In the genomic region with DNA sequence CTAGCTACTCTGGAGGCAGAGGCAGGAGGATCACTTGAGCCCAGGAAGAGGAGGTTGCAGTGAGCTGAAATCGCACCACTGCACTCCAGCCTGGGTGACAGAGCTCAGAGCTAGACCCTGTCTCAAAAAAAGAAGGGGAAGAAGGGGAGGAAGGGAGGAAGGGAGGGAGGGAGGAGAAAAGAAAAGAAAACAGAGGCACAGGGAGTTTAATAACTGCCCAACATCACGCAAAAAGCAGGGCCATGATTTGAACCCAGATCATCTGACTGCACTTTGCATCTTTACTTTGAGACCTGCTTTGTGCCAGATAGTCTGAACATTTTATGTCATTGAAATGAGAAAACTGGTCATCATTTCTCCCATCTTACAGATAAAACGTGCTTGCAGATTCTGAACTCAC, we compare ENCODE assay signal across 23 cellular contexts. TPM values are rescaled to one million over a fixed set of nuclear protein-coding genes. Genes with fewer than 3 reads are reported as not detected.
DNase-seq lines count a peak whose midpoint lies in the region; ATAC-seq, FAIRE-seq and TF ChIP-seq lines count a peak whose summit lies in the region.
"Had no signal": no experiment of that assay in that cellular context is flagged by ENCODE, and none has a peak within 500 bp of the region (broad histone marks: within the 10 kb centered on the region; RNA-seq: fewer than 3 reads in every experiment).

No MANE protein-coding gene starts in this region.

- no peaks in the 10 kb centered on the region for H3K27me3 ChIP-seq in stomach smooth muscle (ENCODE audit: control insufficient read depth in 1 of 2, insufficient read depth in 2 of 2, low read length in 2 of 2)

- H3K36me3 ChIP-seq in kidney (ENCODE audit: control insufficient read depth in 1 of 2, insufficient read depth in 2 of 2, low read length in 2 of 2): no peaks in the 10 kb centered on the region
- no peaks in the 10 kb centered on the region for H3K36me3 ChIP-seq in stomach smooth muscle (ENCODE audit: control insufficient read depth in 2 of 2, insufficient read depth in 2 of 2, low read length in 2 of 2)

- intact Hi-C loops in kidney (cut with DNase I): no loop called here
- intact Hi-C loops in activated T-helper 2 cell treated with anti-CD3 and anti-CD28 coated beads, Interferon-gamma antibody, Interleukin-2, Interleukin-4, amounts not matched to agents 10 μg/mL and 5 μg/mL and 100 μg/mL, durations not matched to agents 14 hours and 24 hours and 36 hours (cut with micrococcal nuclease): no loop called here

- H3K4me1 ChIP-seq in kidney (ENCODE audit: control insufficient read depth in 1 of 2, insufficient read depth in 1 of 2, low read depth in 1 of 2, low read length in 2 of 2): peaks cover 3 to 7% of the 10 kb centered on the region in 2 donors
- peaks cover 30% of the 10 kb centered on the region for H3K4me1 ChIP-seq in stomach smooth muscle (ENCODE audit: control insufficient read depth, insufficient read depth, low read length)

- peak overlapping the region; percentile 64; the same call in 1 of the 2 replicates for H3K27ac Mint-ChIP-seq in HFFc6
- H3K27ac Mint-ChIP-seq in brain: peak overlapping the region in 4 of 5 experiments; percentile 73 to 98 (median 82)
- no peak overlapping the region for H3K27ac Mint-ChIP-seq in activated T-helper 2 cell treated with anti-CD3 and anti-CD28 coated beads, Interferon-gamma antibody, Interleukin-2, Interleukin-4, amounts not matched to agents 10 μg/mL and 5 μg/mL and 100 μg/mL, durations not matched to agents 14 hours and 24 hours and 36 hours
- H3K27ac Mint-ChIP-seq: activated naive CD4-positive, alpha-beta T cell treated with anti-CD3 and anti-CD28 coated beads, Interleukin-2, amount 50 U/mL, for 72 hours; activated T-helper 1 cell treated with anti-CD3 and anti-CD28 coated beads, Interleukin-12 subunit alpha, Interleukin-12 subunit beta, Interleukin-2, Interleukin-4 antibody, amounts not matched to agents 30 ng/mL and 10 ng/mL and 1 ng/mL, durations not matched to agents 14 hours and 24 hours and 36 hours had no signal

- H3K9ac ChIP-seq in kidney (ENCODE audit: low read length in 2 of 2) (peak overlapping the region in 1 of 2 donors; percentile 41), stomach smooth muscle (ENCODE audit: low read length in 2 of 2) (peak overlapping the region in 1 of 2 donors; percentile 2)
- H3K9ac ChIP-seq: GM23248 had no signal

- H3K27me3 Mint-ChIP-seq in HFFc6 (ENCODE audit: insufficient read depth) (no peaks in the 10 kb centered on the region; the same call in 1 of the 2 replicates), brain (peaks cover 2% of the 10 kb centered on the region)
- H3K27me3 Mint-ChIP-seq in activated T-helper 2 cell treated with anti-CD3 and anti-CD28 coated beads, Interferon-gamma antibody, Interleukin-2, Interleukin-4, amounts not matched to agents 10 μg/mL and 5 μg/mL and 100 μg/mL, durations not matched to agents 14 hours and 24 hours and 36 hours (ENCODE audit: low read depth): peaks cover 1% of the 10 kb centered on the region
- H3K27me3 Mint-ChIP-seq: CD4-positive, CD25-positive, alpha-beta regulatory T cell had no signal

- peak overlapping the region in 1 of 2 donors; percentile 85 for H3K4me3 ChIP-seq in kidney (ENCODE audit: low read length in 2 of 2)
- no peak overlapping the region for H3K4me3 ChIP-seq in stomach smooth muscle (ENCODE audit: low read length in 2 of 2)
- H3K4me3 ChIP-seq: GM23248, mucosa of descending colon had no signal

- TF ChIP-seq CTCF in HFFc6 (IDR thresholded peaks at IDR 0.05): no peak
- no peak for TF ChIP-seq CTCF in brain (conservative IDR thresholded peaks at IDR 0.05)
- TF ChIP-seq CTCF in kidney (IDR thresholded peaks at IDR 0.05; ENCODE audit: borderline replicate concordance, extremely low read depth, insufficient read depth): no peak

- FAIRE-seq in kidney (lab: Jason Lieb, UNC): no peak

- H3K9me3 Mint-ChIP-seq in HFFc6: no peaks in the 10 kb centered on the region
- no peaks in the 10 kb centered on the region for H3K9me3 Mint-ChIP-seq in brain
- H3K9me3 Mint-ChIP-seq in activated T-helper 2 cell treated with anti-CD3 and anti-CD28 coated beads, Interferon-gamma antibody, Interleukin-2, Interleukin-4, amounts not matched to agents 10 μg/mL and 5 μg/mL and 100 μg/mL, durations not matched to agents 14 hours and 24 hours and 36 hours: no peaks in the 10 kb centered on the region
- H3K9me3 Mint-ChIP-seq: activated naive CD4-positive, alpha-beta T cell treated with anti-CD3 and anti-CD28 coated beads, Interleukin-2, amount 50 U/mL, for 72 hours; activated T-helper 1 cell treated with anti-CD3 and anti-CD28 coated beads, Interleukin-12 subunit alpha, Interleukin-12 subunit beta, Interleukin-2, Interleukin-4 antibody, amounts not matched to agents 30 ng/mL and 10 ng/mL and 1 ng/mL, durations not matched to agents 14 hours and 24 hours and 36 hours; CD4-positive, CD25-positive, alpha-beta regulatory T cell had no signal

- no peak for DNase-seq in HFFc6
- no peak for DNase-seq in kidney
- no peak for DNase-seq in activated T-helper 2 cell treated with anti-CD3 and anti-CD28 coated beads, Interferon-gamma antibody, Interleukin-2, Interleukin-4, amounts not matched to agents 10 μg/mL and 5 μg/mL and 100 μg/mL, durations not matched to agents 14 hours and 24 hours and 36 hours (ENCODE audit: low spot score)
- DNase-seq: activated CD4-positive, alpha-beta T cell treated with anti-CD3 and anti-CD28 coated beads for 48 hours; CD4-positive, CD25-positive, alpha-beta regulatory T cell; EL; mucosa of descending colon; NCI-H1092 treated with DMSO at 0.1 percent for 48 hours; NCI-H2029; PC-3; stimulated activated CD4-positive, alpha-beta T cell treated with anti-CD3 and anti-CD28 coated beads, Interleukin-4, amount 100 ng/mL, for 1 hour; stimulated activated naive CD8-positive, alpha-beta T cell treated with anti-CD3 and anti-CD28 coated beads, Interleukin-15, Interleukin-2, amounts not matched to agents 100 U/mL and 50 U/mL, for 24 hours; T-helper 1 cell had no signal

- no peaks in the 10 kb centered on the region for H3K36me3 Mint-ChIP-seq in HFFc6 (ENCODE audit: low read depth)
- no peaks in the 10 kb centered on the region for H3K36me3 Mint-ChIP-seq in brain
- H3K36me3 Mint-ChIP-seq in activated T-helper 2 cell treated with anti-CD3 and anti-CD28 coated beads, Interferon-gamma antibody, Interleukin-2, Interleukin-4, amounts not matched to agents 10 μg/mL and 5 μg/mL and 100 μg/mL, durations not matched to agents 14 hours and 24 hours and 36 hours (ENCODE audit: low read depth): no peaks in the 10 kb centered on the region
- H3K36me3 Mint-ChIP-seq: activated naive CD4-positive, alpha-beta T cell treated with anti-CD3 and anti-CD28 coated beads, Interleukin-2, amount 50 U/mL, for 72 hours; CD4-positive, CD25-positive, alpha-beta regulatory T cell had no signal

- peak overlapping the region; percentile 84 to 93 for H3K27ac ChIP-seq in kidney (ENCODE audit: low read depth in 2 of 2, low read length in 2 of 2)
- peak overlapping the region; percentile 18 for H3K27ac ChIP-seq in stomach smooth muscle (ENCODE audit: low read length)
- H3K27ac ChIP-seq: GM23248 had no signal

- H3K4me3 Mint-ChIP-seq in HFFc6 (peak overlapping the region; percentile 97; the same call in 1 of the 2 replicates), brain (peak overlapping the region; percentile 8 to 99 (median 96))
- no peak overlapping the region for H3K4me3 Mint-ChIP-seq in activated T-helper 2 cell treated with anti-CD3 and anti-CD28 coated beads, Interferon-gamma antibody, Interleukin-2, Interleukin-4, amounts not matched to agents 10 μg/mL and 5 μg/mL and 100 μg/mL, durations not matched to agents 14 hours and 24 hours and 36 hours (ENCODE audit: low read depth)
- H3K4me3 Mint-ChIP-seq: activated T-helper 1 cell treated with anti-CD3 and anti-CD28 coated beads, Interleukin-12 subunit alpha, Interleukin-12 subunit beta, Interleukin-2, Interleukin-4 antibody, amounts not matched to agents 30 ng/mL and 10 ng/mL and 1 ng/mL, durations not matched to agents 14 hours and 24 hours and 36 hours had no signal

- H3K9me3 ChIP-seq in kidney (ENCODE audit: control insufficient read depth in 1 of 2, low read length in 2 of 2): no peaks in the 10 kb centered on the region
- H3K9me3 ChIP-seq in stomach smooth muscle (ENCODE audit: control insufficient read depth in 2 of 2, low read length in 2 of 2): no peaks in the 10 kb centered on the region
- H3K9me3 ChIP-seq: mucosa of descending colon, psoas muscle had no signal

- peaks cover 37% of the 10 kb centered on the region for H3K4me1 Mint-ChIP-seq in HFFc6 (ENCODE audit: low read depth)
- H3K4me1 Mint-ChIP-seq in brain: peaks cover 45% of the 10 kb centered on the region
- peaks cover 6% of the 10 kb centered on the region for H3K4me1 Mint-ChIP-seq in activated T-helper 2 cell treated with anti-CD3 and anti-CD28 coated beads, Interferon-gamma antibody, Interleukin-2, Interleukin-4, amounts not matched to agents 10 μg/mL and 5 μg/mL and 100 μg/mL, durations not matched to agents 14 hours and 24 hours and 36 hours (ENCODE audit: low read depth)

- ATAC-seq in GM18520 (IDR thresholded peaks at IDR 0.05; ENCODE audit: unreplicated experiment) (no peak), HG03139 (IDR thresholded peaks at IDR 0.05; ENCODE audit: unreplicated experiment) (no peak)
- ATAC-seq: activated naive CD4-positive, alpha-beta T cell treated with anti-CD3 and anti-CD28 coated beads, Interleukin-2, amount 50 U/mL, for 72 hours; PC-3; stimulated activated naive CD8-positive, alpha-beta T cell treated with anti-CD3 and anti-CD28 coated beads, Interleukin-15, Interleukin-2, amounts not matched to agents 100 U/mL and 50 U/mL, for 24 hours had no signal

RNA-seq across cellular contexts. Expression of a gene that starts 2.0 kb away (rescaled TPM):
- 1 to 10 TPM; 2.2 to 4.7 (median 3.9) TPM for total RNA-seq in HFFc6 (2021; fragmentation: NEBNext Ultra II Directional; extraction: Animal tissue kit (Norgen Biotek cat#: 25700))
- polyA plus RNA-seq in brain (ENCODE audit: insufficient read depth, low read depth, low replicate concordance) (2.6 TPM), kidney (ENCODE audit: insufficient read depth, low read depth, low replicate concordance) (8.4 TPM)
- total RNA-seq in kidney: 11.2 TPM
- 0.18 TPM in 1 of 2 replicates, not detected in the other for total RNA-seq in activated T-helper 2 cell treated with anti-CD3 and anti-CD28 coated beads, Interferon-gamma antibody, Interleukin-2, Interleukin-4, amounts not matched to agents 10 μg/mL and 5 μg/mL and 100 μg/mL, durations not matched to agents 14 hours and 24 hours and 36 hours
- total RNA-seq: activated T-helper 1 cell treated with anti-CD3 and anti-CD28 coated beads, Interleukin-12 subunit alpha, Interleukin-12 subunit beta, Interleukin-2, Interleukin-4 antibody, amounts not matched to agents 30 ng/mL and 10 ng/mL and 1 ng/mL, durations not matched to agents 14 hours and 24 hours and 36 hours; CD4-positive, CD25-positive, alpha-beta regulatory T cell had no signal
- polyA plus RNA-seq: CD4-positive, CD25-positive, alpha-beta regulatory T cell had no signal

RNA-seq across cellular contexts. Expression of a gene that starts 6.9 kb away (rescaled TPM):
- total RNA-seq in HFFc6 (2021; fragmentation: NEBNext Ultra II Directional; extraction: Animal tissue kit (Norgen Biotek cat#: 25700)): 100 to 1,000 TPM; 103 to 125 (median 119) TPM
- polyA plus RNA-seq in brain (ENCODE audit: insufficient read depth, low read depth, low replicate concordance) (92.9 TPM), kidney (ENCODE audit: insufficient read depth, low read depth, low replicate concordance) (129 TPM)
- total RNA-seq in kidney: 65.1 TPM
- total RNA-seq in activated T-helper 2 cell treated with anti-CD3 and anti-CD28 coated beads, Interferon-gamma antibody, Interleukin-2, Interleukin-4, amounts not matched to agents 10 μg/mL and 5 μg/mL and 100 μg/mL, durations not matched to agents 14 hours and 24 hours and 36 hours: 67.0 and 67.8 TPM in 2 replicates

RNA-seq across cellular contexts. Expression of a gene that starts 28.9 kb away (rescaled TPM):
- not detected for total RNA-seq in HFFc6 (2021; fragmentation: NEBNext Ultra II Directional; extraction: Animal tissue kit (Norgen Biotek cat#: 25700))
- polyA plus RNA-seq in brain (ENCODE audit: insufficient read depth, low read depth, low replicate concordance): not detected
- total RNA-seq in kidney: not detected
- not detected for polyA plus RNA-seq in kidney (ENCODE audit: insufficient read depth, low read depth, low replicate concordance)
- not detected in 2 replicates for total RNA-seq in activated T-helper 2 cell treated with anti-CD3 and anti-CD28 coated beads, Interferon-gamma antibody, Interleukin-2, Interleukin-4, amounts not matched to agents 10 μg/mL and 5 μg/mL and 100 μg/mL, durations not matched to agents 14 hours and 24 hours and 36 hours
- total RNA-seq: activated naive CD4-positive, alpha-beta T cell treated with anti-CD3 and anti-CD28 coated beads, Interleukin-2, amount 50 U/mL, for 72 hours; activated T-helper 1 cell treated with anti-CD3 and anti-CD28 coated beads, Interleukin-12 subunit alpha, Interleukin-12 subunit beta, Interleukin-2, Interleukin-4 antibody, amounts not matched to agents 30 ng/mL and 10 ng/mL and 1 ng/mL, durations not matched to agents 14 hours and 24 hours and 36 hours; CD4-positive, CD25-positive, alpha-beta regulatory T cell; cerebellum; GM23248; lower leg skin; mucosa of descending colon; PC-3; psoas muscle had no signal
- polyA plus RNA-seq: CD4-positive, CD25-positive, alpha-beta regulatory T cell; GM23248; psoas muscle had no signal

RNA-seq across cellular contexts. Expression of a gene that starts 30.3 kb away (rescaled TPM):
- 1 to 10 TPM in 3 of 6 experiments, under 1 TPM in 3; 0.80 to 1.9 (median 1.1) TPM for total RNA-seq in HFFc6 (2021; fragmentation: NEBNext Ultra II Directional; extraction: Animal tissue kit (Norgen Biotek cat#: 25700))
- polyA plus RNA-seq in brain (ENCODE audit: insufficient read depth, low read depth, low replicate concordance) (9.4 TPM), kidney (ENCODE audit: insufficient read depth, low read depth, low replicate concordance) (518 TPM)
- 578 TPM for total RNA-seq in kidney
- 0.46 TPM in 1 of 2 replicates, not detected in the other for total RNA-seq in activated T-helper 2 cell treated with anti-CD3 and anti-CD28 coated beads, Interferon-gamma antibody, Interleukin-2, Interleukin-4, amounts not matched to agents 10 μg/mL and 5 μg/mL and 100 μg/mL, durations not matched to agents 14 hours and 24 hours and 36 hours
- total RNA-seq: activated naive CD4-positive, alpha-beta T cell treated with anti-CD3 and anti-CD28 coated beads, Interleukin-2, amount 50 U/mL, for 72 hours; activated T-helper 1 cell treated with anti-CD3 and anti-CD28 coated beads, Interleukin-12 subunit alpha, Interleukin-12 subunit beta, Interleukin-2, Interleukin-4 antibody, amounts not matched to agents 30 ng/mL and 10 ng/mL and 1 ng/mL, durations not matched to agents 14 hours and 24 hours and 36 hours; CD4-positive, CD25-positive, alpha-beta regulatory T cell; GM23248 had no signal
- polyA plus RNA-seq: CD4-positive, CD25-positive, alpha-beta regulatory T cell had no signal

RNA-seq across cellular contexts. Expression of a gene that starts 42.4 kb away (rescaled TPM):
- 10 to 100 TPM in 1 of 6 experiments, 1 to 10 TPM in 5; 3.8 to 10.9 (median 8.3) TPM for total RNA-seq in HFFc6 (2021; fragmentation: NEBNext Ultra II Directional; extraction: Animal tissue kit (Norgen Biotek cat#: 25700))
- polyA plus RNA-seq in brain (ENCODE audit: insufficient read depth, low read depth, low replicate concordance) (15.8 TPM), kidney (ENCODE audit: insufficient read depth, low read depth, low replicate concordance) (1.2 TPM)
- 1.7 TPM for total RNA-seq in kidney
- 48.0 and 49.0 TPM in 2 replicates for total RNA-seq in activated T-helper 2 cell treated with anti-CD3 and anti-CD28 coated beads, Interferon-gamma antibody, Interleukin-2, Interleukin-4, amounts not matched to agents 10 μg/mL and 5 μg/mL and 100 μg/mL, durations not matched to agents 14 hours and 24 hours and 36 hours
